10 cellular contexts compared by ENCODE assay signal in the genomic region with DNA sequence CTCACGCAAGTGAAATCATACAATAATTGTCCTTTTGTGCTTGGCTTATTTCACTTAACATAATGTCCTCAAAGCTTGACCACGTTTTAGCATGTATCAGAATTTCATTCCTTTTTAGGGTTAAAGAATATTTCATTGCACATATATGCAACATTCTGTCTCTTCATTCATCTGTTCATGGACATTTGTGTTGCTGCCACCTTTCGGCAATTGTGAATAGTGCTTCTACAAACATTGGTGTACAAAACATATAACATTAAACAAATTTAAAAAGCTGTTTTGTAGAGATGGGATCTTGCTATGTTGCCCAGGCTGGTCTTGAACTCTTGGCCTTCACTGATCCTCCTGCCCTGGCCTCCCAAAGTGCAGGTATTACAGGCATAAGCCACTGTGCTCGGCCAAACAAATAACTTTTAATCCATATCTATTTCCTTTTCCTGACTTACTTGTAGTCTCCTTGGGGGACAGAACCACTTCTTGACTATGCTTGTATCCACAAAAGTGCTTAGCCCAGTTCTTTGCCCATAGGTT.
DNase-seq lines count a peak whose midpoint lies in the region; TF ChIP-seq lines count a peak whose summit lies in the region.
"Had no signal": no experiment of that assay in that cellular context is flagged by ENCODE, and none has a peak within 500 bp of the region (broad histone marks: within the 10 kb centered on the region; RNA-seq: fewer than 3 reads in every experiment).

No MANE protein-coding gene starts in this region.

- H3K9me3 ChIP-seq in BE2C (no peaks in the 10 kb centered on the region), OCI-LY7 (ENCODE audit: low read length) (no peaks in the 10 kb centered on the region)
- H3K9me3 ChIP-seq: tibial nerve had no signal

- peak; percentile 28 for DNase-seq in BE2C
- peak; percentile 14 for DNase-seq in OCI-LY7 (ENCODE audit: low spot score)
- peak; percentile 69 for DNase-seq in fibroblast of the aortic adventitia (ENCODE audit: low read depth)
- no peak for DNase-seq in GM10266 (ENCODE audit: extremely low spot score)
- no peak for DNase-seq in NCI-H1436 treated with DMSO at 0.1 percent for 48 hours (lab: John Stamatoyannopoulos, UW)
- DNase-seq in NCI-H187 treated with DMSO at 0.1 percent for 48 hours (lab: John Stamatoyannopoulos, UW): no peak
- no peak for DNase-seq in HCEC 1CT
- DNase-seq: activated naive CD4-positive, alpha-beta T cell treated with anti-CD3 and anti-CD28 coated beads, Interleukin-2, amount 50 U/mL, for 16 hours had no signal

- no peaks in the 10 kb centered on the region for H4K20me1 ChIP-seq in OCI-LY7 (ENCODE audit: insufficient read depth, low read length)

- POLR2A ChIA-PET in OCI-LY7 (lab: Charles Lee): no interaction called here

- no peak overlapping the region for H3K4me2 ChIP-seq in OCI-LY7 (ENCODE audit: low read length)

- H2AFZ ChIP-seq in OCI-LY7 (ENCODE audit: low read length): no peak overlapping the region

- no peaks in the 10 kb centered on the region for H3K79me2 ChIP-seq in OCI-LY7 (ENCODE audit: insufficient read depth, low read depth, low read length)

- H3K36me3 ChIP-seq in BE2C: no peaks in the 10 kb centered on the region
- no peaks in the 10 kb centered on the region for H3K36me3 ChIP-seq in OCI-LY7 (ENCODE audit: insufficient read depth, low read length)
- H3K36me3 ChIP-seq: tibial nerve had no signal

- peaks cover 8% of the 10 kb centered on the region for H3K27me3 ChIP-seq in BE2C
- H3K27me3 ChIP-seq: tibial nerve had no signal

- CTCF ChIA-PET in OCI-LY7 (lab: Charles Lee; ENCODE audit: unreplicated experiment): interaction anchor here (1.5 kb wide), 1 partner anchor 10 kb away, joined by 4 read pairs; no protein-coding TSS in a partner anchor

- no TSS peak for BruUV-seq in OCI-LY7 (replicated peaks; lab: Mats Ljungman, UMichigan)

- H3K4me1 ChIP-seq in BE2C (no peaks in the 10 kb centered on the region), OCI-LY7 (ENCODE audit: insufficient read depth, low read length, poor library complexity, severe bottlenecking) (no peaks in the 10 kb centered on the region)
- H3K4me1 ChIP-seq: tibial nerve had no signal

- TF ChIP-seq CTCF in BE2C (IDR thresholded peaks at IDR 0.05; ENCODE audit: low read depth, low read length) (peak; percentile 55), GM12873 (IDR thresholded peaks at IDR 0.05; ENCODE audit: insufficient read depth, low read depth, low read length, missing control alignments) (peak; percentile 19), OCI-LY7 (conservative IDR thresholded peaks at IDR 0.05; ENCODE audit: low read length) (peak; percentile 69), fibroblast of the aortic adventitia (IDR thresholded peaks at IDR 0.05; ENCODE audit: insufficient read depth, low read length) (peak; percentile 69), GM10266 (IDR thresholded peaks at IDR 0.05; ENCODE audit: control insufficient read depth, insufficient read depth, low read depth, missing control alignments) (no peak)

- H3K27ac ChIP-seq in OCI-LY7 (ENCODE audit: low read depth, low read length, poor library complexity, severe bottlenecking): no peak overlapping the region
- H3K27ac ChIP-seq: tibial nerve had no signal

- no peaks in the 10 kb centered on the region for H3K9me2 ChIP-seq in OCI-LY7 (ENCODE audit: insufficient read depth, low read length)

- intact Hi-C loops in OCI-LY7 (cut with micrococcal nuclease; ENCODE audit: unreplicated experiment): no loop called here

- H3K4me3 ChIP-seq in BE2C (ENCODE audit: low read depth, low read length) (no peak overlapping the region), OCI-LY7 (ENCODE audit: low read depth, low read length, poor library complexity, severe bottlenecking) (no peak overlapping the region), fibroblast of the aortic adventitia (ENCODE audit: low read depth, low read length) (no peak overlapping the region)
- H3K4me3 ChIP-seq: tibial nerve had no signal

Comparison
In these comparisons a context has a peak if more than half of its experiments do, and no peak if none do; other contexts are left out.
1. DNase-seq: peak in BE2C (single experiment), OCI-LY7 (single experiment) and fibroblast of the aortic adventitia (single experiment); none in GM10266 (single experiment), NCI-H1436 treated with DMSO at 0.1 percent for 48 hours (single experiment), NCI-H187 treated with DMSO at 0.1 percent for 48 hours (single experiment) and HCEC 1CT (single experiment).